In genomic region chr1:230212405-230212936, GRCh38 we compare ENCODE assay signal across 8 cellular contexts.
A peak's percentile ranks its signal among the peaks of the same experiment; 100 is the strongest.
DNase-seq lines count a peak whose midpoint lies in the region; ATAC-seq, FAIRE-seq and TF ChIP-seq lines count a peak whose summit lies in the region.

No MANE protein-coding gene starts in this region.

- H3K9me3 Mint-ChIP-seq in endodermal cell, result peaks cover 4% of the 10 kb centered on the region

- no peaks in the 10 kb centered on the region for H4K20me1 ChIP-seq in GM12878 (ENCODE audit: control insufficient read depth, insufficient read depth)

- CTCF ChIA-PET in GM12878 (lab: Yijun Ruan, JAX), result interaction anchor here (0.9 to 5.1 kb wide), 4 partner anchors 9 to 90 kb away, joined by 4 to 14 read pairs (median 8); no protein-coding TSS in a partner anchor

- H3K9ac ChIP-seq in GM12878 (ENCODE audit: control insufficient read depth, insufficient read depth, low read length) (no peak overlapping the region), endodermal cell (ENCODE audit: extremely low read depth, low read length, poor library complexity, severe bottlenecking) (no peak overlapping the region)

- TF ChIP-seq CTCF in left ventricle myocardium inferior (IDR thresholded peaks at IDR 0.05; ENCODE audit: borderline replicate concordance), result no peak
- TF ChIP-seq CTCF in GM12878 (IDR thresholded peaks at IDR 0.05 in 2 of 3, conservative IDR thresholded peaks at IDR 0.05 in 1 of 3; ENCODE audit: control insufficient read depth in 2 of 3, extremely low read depth in 1 of 3, insufficient read depth in 1 of 3, low read depth in 3 of 3, low read length in 3 of 3), result no peak
- TF ChIP-seq CTCF in endodermal cell (conservative IDR thresholded peaks at IDR 0.05), result no peak

- 0% methylated on average over 7 of the region's 7 CpGs for WGBS in GM12878 (ENCODE audit: insufficient coverage, insufficient replicate concordance, low lambda C conversion rate, missing lambda C conversion rate)
- 29 to 31% methylated on average over 7 of the region's 7 CpGs for WGBS in aorta, 2 donors
- 88% methylated on average over 3 to 7 of the region's 7 CpGs for WGBS in endodermal cell (ENCODE audit: insufficient coverage in 1 of 2, insufficient read length in 1 of 2), 2 experiments

- TF ChIP-seq POLR2A in GM12878 (IDR thresholded peaks at IDR 0.05; ENCODE audit: low read depth, low read length), result 0 out of 2 replicates have a peak, but pooled peaks have one; percentile 29

- SMC1A ChIA-PET in GM12878 (lab: Charles Lee; ENCODE audit: uncharacterized antibody, unreplicated experiment), result interaction anchor here (0.6 to 4.9 kb wide), 10 partner anchors 9 to 649 kb away, joined by 3 to 23 read pairs (median 4); no protein-coding TSS in a partner anchor

- TF ChIP-seq RAD21 in GM12878 (IDR thresholded peaks at IDR 0.05; ENCODE audit: insufficient read depth, low read depth, low read length), result no peak

- intact Hi-C loops in left ventricle myocardium inferior (cut with micrococcal nuclease) (no loop called here), cardiac septum (cut with DNase I) (no loop called here), GM12878 (cut with micrococcal nuclease; ENCODE audit: unreplicated experiment) (loop anchor here (1.0 kb wide), 1 partner anchor 89 kb away; no protein-coding TSS in a partner anchor), aorta (cut with DNase I) (loop anchor here (5.0 to 10.0 kb wide), 3 partner anchors 108 to 378 kb away; partner anchors contain the start of gene GALNT2 (in 2 of the 2))

- POLR2A ChIA-PET in GM12878 (lab: Charles Lee), result no interaction called here

- no TSS peak for BruUV-seq in GM12878 (replicated peaks; lab: Mats Ljungman, UMichigan)

- H3K4me1 Mint-ChIP-seq in endodermal cell, result peaks cover 55% of the 10 kb centered on the region

- DNase-seq in left ventricle myocardium inferior (no peak), cardiac septum (ENCODE audit: low spot score) (no peak), GM12878 (ENCODE audit: low read depth, low spot score) (peak; percentile 53), aorta (no peak), NCI-H2196 (lab: John Stamatoyannopoulos, UW; ENCODE audit: unreplicated experiment) (no peak), cerebellar cortex (ENCODE audit: low spot score) (no peak), endodermal cell (no peak)

- no peak overlapping the region for H3K4me3 Mint-ChIP-seq in endodermal cell

- H3K4me3 ChIP-seq in left ventricle myocardium inferior, result no peak overlapping the region
- peak overlapping the region; percentile 24; the same call in 1 of the 2 replicates for H3K4me3 ChIP-seq in GM12878
- no peak overlapping the region for H3K4me3 ChIP-seq in aorta (ENCODE audit: low read length in 2 of 2)
- H3K4me3 ChIP-seq in endodermal cell (ENCODE audit: low read length), result no peak overlapping the region

- ATAC-seq in HG03103 (IDR thresholded peaks at IDR 0.05; ENCODE audit: low read depth, unreplicated experiment) (peak; percentile 38), GM12878 (peak; percentile 64), aorta (ENCODE audit: low FRiP score) (no peak)

- H3K4me2 ChIP-seq in GM12878 (ENCODE audit: control insufficient read depth, insufficient read depth), result peak overlapping the region; percentile 64

- H3K36me3 ChIP-seq in left ventricle myocardium inferior, result no peaks in the 10 kb centered on the region
- peaks cover 0 to 4% of the 10 kb centered on the region in 2 experiments; a peak in 1 of 4 replicates for H3K36me3 ChIP-seq in GM12878 (ENCODE audit: control insufficient read depth in 2 of 2, insufficient read depth in 2 of 2, low read length in 1 of 2)
- no peaks in the 10 kb centered on the region for H3K36me3 ChIP-seq in aorta (ENCODE audit: control insufficient read depth in 1 of 2, insufficient read depth in 2 of 2, low read length in 1 of 2)
- no peaks in the 10 kb centered on the region for H3K36me3 ChIP-seq in endodermal cell (ENCODE audit: control insufficient read depth, insufficient read depth, low read length)

- peak overlapping the region; percentile 41 for H2AFZ ChIP-seq in GM12878 (ENCODE audit: control insufficient read depth, low read depth, low read length)

- RAD21 ChIA-PET in GM12878 (lab: Charles Lee; ENCODE audit: unreplicated experiment), result interaction anchor here (1.0 to 3.4 kb wide), 7 partner anchors 9 to 108 kb away, joined by 4 to 19 read pairs (median 5); no protein-coding TSS in a partner anchor

- H3K36me3 Mint-ChIP-seq in endodermal cell (ENCODE audit: low read depth), result peaks cover 4% of the 10 kb centered on the region

- H3K27me3 Mint-ChIP-seq in endodermal cell (ENCODE audit: insufficient read depth), result peaks cover 22% of the 10 kb centered on the region

- H3K27ac Mint-ChIP-seq in endodermal cell, result no peak overlapping the region

- H3K27ac ChIP-seq in left ventricle myocardium inferior (replicated peaks) (peak overlapping the region; percentile 71), GM12878 (ENCODE audit: control insufficient read depth, insufficient read depth) (peak overlapping the region; percentile 68), aorta (ENCODE audit: low read depth in 1 of 2, low read length in 2 of 2) (peak overlapping the region; percentile 85 to 88), endodermal cell (ENCODE audit: low read depth, low read length) (no peak overlapping the region)

- peaks cover 2% of the 10 kb centered on the region for H3K79me2 ChIP-seq in GM12878 (ENCODE audit: control insufficient read depth, insufficient read depth, low read length)

- H3K4me1 ChIP-seq in left ventricle myocardium inferior, result peaks cover 67% of the 10 kb centered on the region
- peaks cover 52% of the 10 kb centered on the region for H3K4me1 ChIP-seq in GM12878 (ENCODE audit: control insufficient read depth, insufficient read depth, low read length)
- H3K4me1 ChIP-seq in aorta (ENCODE audit: control insufficient read depth in 1 of 2, insufficient read depth in 2 of 2, low read length in 2 of 2), result peaks cover 6 to 14% of the 10 kb centered on the region in 2 donors
- H3K4me1 ChIP-seq in endodermal cell (ENCODE audit: control insufficient read depth, insufficient read depth, low read length), result peaks cover 20% of the 10 kb centered on the region

- H3K27me3 ChIP-seq in left ventricle myocardium inferior (ENCODE audit: low read depth), result no peaks in the 10 kb centered on the region
- H3K27me3 ChIP-seq in GM12878 (replicated peaks in 1 of 2; ENCODE audit: control insufficient read depth in 2 of 2, insufficient read depth in 2 of 2, low read length in 1 of 2), result no peaks in the 10 kb centered on the region
- no peaks in the 10 kb centered on the region for H3K27me3 ChIP-seq in aorta (ENCODE audit: control insufficient read depth in 1 of 2, insufficient read depth in 2 of 2, low read length in 1 of 2)
- H3K27me3 ChIP-seq in endodermal cell (ENCODE audit: control insufficient read depth, insufficient read depth, low read length, poor library complexity, severe bottlenecking), result peaks cover 21% of the 10 kb centered on the region

- TF ChIP-seq EP300 in GM12878 (IDR thresholded peaks at IDR 0.05; ENCODE audit: borderline replicate concordance in 1 of 2, control insufficient read depth in 1 of 2, low read depth in 2 of 2, low read length in 2 of 2), result peak in 1 of 2 experiments; percentile 25; a peak in 1 of 4 replicates

- peak; percentile 18 for FAIRE-seq in GM12878 (lab: Jason Lieb, UNC)

- H3K9me3 ChIP-seq in left ventricle myocardium inferior (replicated peaks), result no peaks in the 10 kb centered on the region
- no peaks in the 10 kb centered on the region for H3K9me3 ChIP-seq in GM12878 (replicated peaks; ENCODE audit: control insufficient read depth, insufficient read depth, low read length)
- H3K9me3 ChIP-seq in aorta (ENCODE audit: control insufficient read depth, low read length), result no peaks in the 10 kb centered on the region
- no peaks in the 10 kb centered on the region for H3K9me3 ChIP-seq in endodermal cell (ENCODE audit: control insufficient read depth, low read length)

- in situ Hi-C loops in GM12878 (cut with MboI), result loop anchor here (5.0 kb wide), 1 partner anchor 90 kb away; no protein-coding TSS in a partner anchor

TF ChIP-seq in GM12878, 131 proteins besides CTCF, POLR2A, EP300 and RAD21 (continues in another document):
- TF ChIP-seq RCOR1 (conservative IDR thresholded peaks at IDR 0.05; ENCODE audit: low read depth, low read length) (0 out of 2 replicates have a peak, but pooled peaks have one; percentile 27), EED (IDR thresholded peaks at IDR 0.05; ENCODE audit: low read depth) (peak; percentile 47; the same call in 1 of the 2 replicates)
- TF ChIP-seq, protein P1, sequence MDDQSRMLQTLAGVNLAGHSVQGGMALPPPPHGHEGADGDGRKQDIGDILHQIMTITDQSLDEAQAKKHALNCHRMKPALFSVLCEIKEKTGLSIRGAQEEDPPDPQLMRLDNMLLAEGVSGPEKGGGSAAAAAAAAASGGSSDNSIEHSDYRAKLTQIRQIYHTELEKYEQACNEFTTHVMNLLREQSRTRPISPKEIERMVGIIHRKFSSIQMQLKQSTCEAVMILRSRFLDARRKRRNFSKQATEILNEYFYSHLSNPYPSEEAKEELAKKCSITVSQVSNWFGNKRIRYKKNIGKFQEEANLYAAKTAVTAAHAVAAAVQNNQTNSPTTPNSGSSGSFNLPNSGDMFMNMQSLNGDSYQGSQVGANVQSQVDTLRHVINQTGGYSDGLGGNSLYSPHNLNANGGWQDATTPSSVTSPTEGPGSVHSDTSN (IDR thresholded peaks at IDR 0.05; ENCODE audit: insufficient replicate concordance, low read depth, low read length), result peak; percentile 81

Comparison
In these comparisons a context has a peak if more than half of its experiments do, and no peak if none do; other contexts are left out.
1. intact Hi-C loops: an anchor here in GM12878 (1.0 kb wide) and aorta (5.0 to 10.0 kb wide); none called in left ventricle myocardium inferior and cardiac septum.